23 cellular contexts compared by ENCODE assay signal in genomic region chr15:93265046-93265658, GRCh38.
DNase-seq lines count a peak whose midpoint lies in the region; ATAC-seq and TF ChIP-seq lines count a peak whose summit lies in the region.
"Had no signal": no experiment of that assay in that cellular context is flagged by ENCODE, and none has a peak within 500 bp of the region (broad histone marks: within the 10 kb centered on the region; RNA-seq: fewer than 3 reads in every experiment).

No MANE protein-coding gene starts in this region.

- peaks cover 2% of the 10 kb centered on the region for H3K36me3 Mint-ChIP-seq in endodermal cell (ENCODE audit: low read depth)
- H3K36me3 Mint-ChIP-seq: stimulated activated memory B cell treated with anti-CD40 and anti-IgM and Interleukin-4, amounts not matched to agents 10 μg/mL and 1 μg/mL and 100 μg/mL, for 72 hours had no signal

- no peaks in the 10 kb centered on the region for H3K27me3 ChIP-seq in endodermal cell (ENCODE audit: control insufficient read depth, insufficient read depth, low read length, poor library complexity, severe bottlenecking)

- 83 to 84% methylated on average over 7 to 8 of the region's 8 CpGs for WGBS in endodermal cell (ENCODE audit: insufficient coverage in 1 of 2, insufficient read length in 1 of 2), 2 experiments

- H3K9me3 Mint-ChIP-seq in endodermal cell, result no peaks in the 10 kb centered on the region

- H3K9ac ChIP-seq in endodermal cell (ENCODE audit: extremely low read depth, low read length, poor library complexity, severe bottlenecking), result no peak overlapping the region

- peaks cover 46% of the 10 kb centered on the region for H3K9me3 ChIP-seq in endodermal cell (ENCODE audit: control insufficient read depth, low read length)
- H3K9me3 ChIP-seq: thoracic aorta had no signal

- ATAC-seq in HG02571 (IDR thresholded peaks at IDR 0.05; ENCODE audit: unreplicated experiment), result no peak
- ATAC-seq: stimulated activated memory B cell treated with anti-CD40 and anti-IgM and Interleukin-4, amounts not matched to agents 10 μg/mL and 1 μg/mL and 100 μg/mL, for 72 hours had no signal

- no peak overlapping the region for H3K27ac Mint-ChIP-seq in endodermal cell
- H3K27ac Mint-ChIP-seq: IgD-negative memory B cell; stimulated activated memory B cell treated with anti-CD40 and anti-IgM and Interleukin-4, amounts not matched to agents 10 μg/mL and 1 μg/mL and 100 μg/mL, for 72 hours had no signal

- H3K36me3 ChIP-seq in endodermal cell (ENCODE audit: control insufficient read depth, insufficient read depth, low read length), result no peaks in the 10 kb centered on the region
- H3K36me3 ChIP-seq: thoracic aorta had no signal

- no peak overlapping the region for H3K27ac ChIP-seq in endodermal cell (ENCODE audit: low read depth, low read length)
- H3K27ac ChIP-seq: C4-2B, thoracic aorta had no signal

- peaks cover 16% of the 10 kb centered on the region for H3K4me1 ChIP-seq in endodermal cell (ENCODE audit: control insufficient read depth, insufficient read depth, low read length)

- no peak overlapping the region for H3K4me3 Mint-ChIP-seq in endodermal cell
- H3K4me3 Mint-ChIP-seq: IgD-negative memory B cell; stimulated activated memory B cell treated with anti-CD40 and anti-IgM and Interleukin-4, amounts not matched to agents 10 μg/mL and 1 μg/mL and 100 μg/mL, for 72 hours had no signal

- H3K4me3 ChIP-seq in endodermal cell (ENCODE audit: low read length), result peak overlapping the region; percentile 19
- H3K4me3 ChIP-seq in retinal pigment epithelial cell (ENCODE audit: low read length), result no peak overlapping the region
- H3K4me3 ChIP-seq: thoracic aorta had no signal

- H3K27me3 Mint-ChIP-seq in endodermal cell (ENCODE audit: insufficient read depth), result no peaks in the 10 kb centered on the region
- H3K27me3 Mint-ChIP-seq: IgD-negative memory B cell; stimulated activated memory B cell treated with anti-CD40 and anti-IgM and Interleukin-4, amounts not matched to agents 10 μg/mL and 1 μg/mL and 100 μg/mL, for 72 hours had no signal

- peaks cover 35% of the 10 kb centered on the region for H3K4me1 Mint-ChIP-seq in endodermal cell
- H3K4me1 Mint-ChIP-seq: IgD-negative memory B cell; stimulated activated memory B cell treated with anti-CD40 and anti-IgM and Interleukin-4, amounts not matched to agents 10 μg/mL and 1 μg/mL and 100 μg/mL, for 72 hours had no signal

- DNase-seq in NCI-H1417 (lab: John Stamatoyannopoulos, UW), result peak in 2 of 3 experiments; percentile 13 to 54
- no peak for DNase-seq in NCI-H1417 treated with DMSO at 0.1 percent for 48 hours (lab: John Stamatoyannopoulos, UW)
- DNase-seq in NCI-H524 (lab: John Stamatoyannopoulos, UW), result peak; percentile 42 to 83
- no peak for DNase-seq in endodermal cell
- DNase-seq in retinal pigment epithelial cell (ENCODE audit: low read depth), result peak; percentile 66
- no peak for DNase-seq in T-helper 2 cell
- no peak for DNase-seq in HuH-7.5 (ENCODE audit: low spot score)
- DNase-seq: activated CD4-positive, alpha-beta T cell treated with anti-CD3 and anti-CD28 coated beads for 48 hours; activated CD8-positive, alpha-beta memory T cell treated with anti-CD3 and anti-CD28 coated beads, Interleukin-2, amount 50 U/mL, for 4 hours; activated gamma-delta T cell; amniotic stem cell; DMS79 treated with DMSO at 0.1 percent for 48 hours; effector memory CD4-positive, alpha-beta T cell; hypothalamus; kidney glomerular epithelial cell; NCI-H2107; retina; RPMI8226 had no signal

- TF ChIP-seq CTCF in endodermal cell (conservative IDR thresholded peaks at IDR 0.05) (no peak), retinal pigment epithelial cell (conservative IDR thresholded peaks at IDR 0.05; ENCODE audit: low read depth, low read length) (no peak)

Comparison
In these comparisons a context has a peak if more than half of its experiments do, and no peak if none do; other contexts are left out.
1. DNase-seq: peak in NCI-H1417 (2 of 3), NCI-H524 (2 of 2) and retinal pigment epithelial cell (single experiment); none in NCI-H1417 treated with DMSO at 0.1 percent for 48 hours (single experiment), endodermal cell (single experiment), T-helper 2 cell (0 of 5) and HuH-7.5 (single experiment).